24 cellular contexts compared by ENCODE assay signal in genomic region chr2:26647981-26648380, GRCh38. TPM values are rescaled to one million over a fixed set of nuclear protein-coding genes. Genes with fewer than 3 reads are reported as not detected.
"Had no signal": no experiment of that assay in that cellular context is flagged by ENCODE, and none has a peak within 500 bp of the region (broad histone marks: within the 10 kb centered on the region; RNA-seq: fewer than 3 reads in every experiment).

No MANE protein-coding gene starts in this region.

- H3K9me3 Mint-ChIP-seq: central memory CD8-positive, alpha-beta T cell; dendritic cell treated with granulocyte-macrophage colony-stimulating factor and Interleukin-4, amounts not matched to agents 40 ng/mL and 50 ng/mL, for 4 days; nephron progenitor cell; stimulated activated effector memory CD8-positive, alpha-beta T cell treated with anti-CD3 and anti-CD28 coated beads, Interleukin-12 subunit alpha, Interleukin-12 subunit beta, amount 100 ng/mL, for 72 hours; stimulated activated naive CD8-positive, alpha-beta T cell treated with anti-CD3 and anti-CD28 coated beads, Interleukin-15, Interleukin-2, amounts not matched to agents 100 ng/mL and 50 ng/mL, for 24 hours had no signal

- H3K9me3 ChIP-seq: heart left ventricle, testis, tibial nerve had no signal

- H3K4me3 Mint-ChIP-seq: central memory CD8-positive, alpha-beta T cell; dendritic cell treated with granulocyte-macrophage colony-stimulating factor and Interleukin-4, amounts not matched to agents 40 ng/mL and 50 ng/mL, for 4 days; naive thymus-derived CD4-positive, alpha-beta T cell; nephron progenitor cell; stimulated activated effector memory CD8-positive, alpha-beta T cell treated with anti-CD3 and anti-CD28 coated beads, Interleukin-12 subunit alpha, Interleukin-12 subunit beta, amount 100 ng/mL, for 72 hours; stimulated activated naive CD8-positive, alpha-beta T cell treated with anti-CD3 and anti-CD28 coated beads, Interleukin-15, Interleukin-2, amounts not matched to agents 100 ng/mL and 50 ng/mL, for 24 hours had no signal

- H3K36me3 ChIP-seq: heart left ventricle, tibial nerve had no signal

- ATAC-seq: heart left ventricle, right cardiac atrium had no signal

- H3K4me1 ChIP-seq: heart left ventricle had no signal

- H3K4me1 Mint-ChIP-seq: central memory CD8-positive, alpha-beta T cell; naive thymus-derived CD4-positive, alpha-beta T cell; stimulated activated effector memory CD8-positive, alpha-beta T cell treated with anti-CD3 and anti-CD28 coated beads, Interleukin-12 subunit alpha, Interleukin-12 subunit beta, amount 100 ng/mL, for 72 hours had no signal

- H3K4me3 ChIP-seq: heart left ventricle, testis, tibial nerve had no signal

- H3K36me3 Mint-ChIP-seq: naive thymus-derived CD4-positive, alpha-beta T cell; stimulated activated effector memory CD8-positive, alpha-beta T cell treated with anti-CD3 and anti-CD28 coated beads, Interleukin-12 subunit alpha, Interleukin-12 subunit beta, amount 100 ng/mL, for 72 hours had no signal

- H3K27ac Mint-ChIP-seq: dendritic cell treated with granulocyte-macrophage colony-stimulating factor and Interleukin-4, amounts not matched to agents 40 ng/mL and 50 ng/mL, for 4 days; naive thymus-derived CD4-positive, alpha-beta T cell; nephron progenitor cell; stimulated activated effector memory CD8-positive, alpha-beta T cell treated with anti-CD3 and anti-CD28 coated beads, Interleukin-12 subunit alpha, Interleukin-12 subunit beta, amount 100 ng/mL, for 72 hours; stimulated activated naive CD8-positive, alpha-beta T cell treated with anti-CD3 and anti-CD28 coated beads, Interleukin-15, Interleukin-2, amounts not matched to agents 100 ng/mL and 50 ng/mL, for 24 hours had no signal

- DNase-seq: foreskin melanocyte; heart left ventricle; hippocampal formation; kidney glomerular epithelial cell; mesendoderm; naive thymus-derived CD4-positive, alpha-beta T cell; nephron progenitor cell; right cardiac atrium; small intestine; stimulated activated CD4-positive, alpha-beta T cell treated with anti-CD3 and anti-CD28 coated beads, Interleukin-2, amount 100 ng/mL, for 48 hours; testis had no signal

- H3K27me3 ChIP-seq: testis, tibial nerve had no signal

- H3K27ac ChIP-seq: heart left ventricle, testis, tibial nerve had no signal

RNA-seq across cellular contexts. Expression of gene CIB4, which starts 6.8 kb away (rescaled TPM):
- total RNA-seq: endothelial cell of umbilical vein; heart left ventricle; liver; lung microvascular endothelial cell; mononuclear cell; naive thymus-derived CD4-positive, alpha-beta T cell; osteocyte; posterior vena cava; right cardiac atrium; tibial nerve; ureter had no signal
- polyA plus RNA-seq: endothelial cell of umbilical vein; esophagus; heart left ventricle; liver; naive thymus-derived CD4-positive, alpha-beta T cell; right cardiac atrium; small intestine had no signal

RNA-seq across cellular contexts. Expression of gene KCNK3, which starts 44.5 kb away (rescaled TPM):
- total RNA-seq: endothelial cell of umbilical vein; lung microvascular endothelial cell; naive thymus-derived CD4-positive, alpha-beta T cell had no signal
- polyA plus RNA-seq: endothelial cell of umbilical vein; naive thymus-derived CD4-positive, alpha-beta T cell had no signal
